ENCODE assay signal across 1 cellular context in genomic region chr4:182823576-182823975, GRCh38.
TF ChIP-seq lines count a peak whose summit lies in the region.

No MANE protein-coding gene starts in this region.

TF ChIP-seq in GM12878, 131 proteins besides CTCF, POLR2A, EP300 and RAD21 (continued from another document):
- TF ChIP-seq CUX1 (IDR thresholded peaks at IDR 0.05; ENCODE audit: insufficient replicate concordance, low read depth, low read length), result no peak
- no peak for TF ChIP-seq CEBPZ (IDR thresholded peaks at IDR 0.05; ENCODE audit: low read depth, low read length)
- no peak for TF ChIP-seq CBFB (IDR thresholded peaks at IDR 0.05; ENCODE audit: low read depth)
- no peak for TF ChIP-seq MYB (IDR thresholded peaks at IDR 0.05; ENCODE audit: borderline replicate concordance, low read depth, low read length)
- no peak for TF ChIP-seq KDM1A (IDR thresholded peaks at IDR 0.05; ENCODE audit: borderline replicate concordance)
- TF ChIP-seq PKNOX1 (IDR thresholded peaks at IDR 0.05), result no peak
- TF ChIP-seq ZNF592 (IDR thresholded peaks at IDR 0.05), result no peak
- no peak for TF ChIP-seq RCOR1 (conservative IDR thresholded peaks at IDR 0.05; ENCODE audit: low read depth, low read length)
- TF ChIP-seq EZH2 (IDR thresholded peaks at IDR 0.05; ENCODE audit: borderline replicate concordance, control insufficient read depth, low read depth, low read length), result no peak
- TF ChIP-seq BACH1 (IDR thresholded peaks at IDR 0.05; ENCODE audit: borderline replicate concordance), result no peak
